8 cellular contexts compared by ENCODE assay signal in genomic region chr11:120209750-120210650, GRCh38. TPM values are rescaled to one million over a fixed set of nuclear protein-coding genes. Genes with fewer than 3 reads are reported as not detected.
DNase-seq lines count a peak whose midpoint lies in the region; ATAC-seq, FAIRE-seq and TF ChIP-seq lines count a peak whose summit lies in the region.

No MANE protein-coding gene starts in this region.

- FAIRE-seq in D721Med (lab: Jason Lieb, UNC) = no peak

- CTCF ChIA-PET in GM10248 (lab: Yijun Ruan, JAX) = no interaction called here

- peaks cover 3% of the 10 kb centered on the region for H3K36me3 ChIP-seq in fibroblast of lung (ENCODE audit: control insufficient read depth, insufficient read depth, low read length)

- peak overlapping the region; percentile 51 for H3K9ac ChIP-seq in fibroblast of lung (ENCODE audit: insufficient read depth, low read length)

- H3K4me3 ChIP-seq in fibroblast of lung (replicated peaks in 1 of 4; ENCODE audit: control extremely low read depth in 1 of 4, insufficient read depth in 1 of 4, low read depth in 3 of 4, low read length in 4 of 4) = peak overlapping the region; percentile 65 to 79 (median 72)
- peak overlapping the region; percentile 60 for H3K4me3 ChIP-seq in retinal pigment epithelial cell (ENCODE audit: low read length)

- H3K79me2 ChIP-seq in fibroblast of lung (ENCODE audit: control insufficient read depth, insufficient read depth, low read length) = peaks cover 30% of the 10 kb centered on the region

- ATAC-seq in GM21381 (IDR thresholded peaks at IDR 0.05; ENCODE audit: unreplicated experiment) = no peak

- H4K20me1 ChIP-seq in fibroblast of lung (ENCODE audit: control insufficient read depth, extremely low read depth, insufficient read depth, low read length) = no peaks in the 10 kb centered on the region

- DNase-seq in GM10248 (ENCODE audit: extremely low spot score) = peak; percentile 37
- no peak for DNase-seq in fibroblast of lung (ENCODE audit: low read depth in 2 of 2)
- DNase-seq in retinal pigment epithelial cell (ENCODE audit: low read depth) = no peak
- DNase-seq in stimulated activated naive CD4-positive, alpha-beta T cell treated with Interleukin-2 at 50 U/mL for 16 hours (lab: John Stamatoyannopoulos, UW) = no peak
- no peak for DNase-seq in D721Med (ENCODE audit: insufficient read length, low spot score)
- DNase-seq in mucosa of gallbladder (ENCODE audit: low spot score) = no peak

- H2AFZ ChIP-seq in fibroblast of lung (ENCODE audit: low read length) = peak overlapping the region; percentile 83

- POLR2A ChIA-PET in GM10248 (lab: Yijun Ruan, JAX) = no interaction called here

- H3K4me2 ChIP-seq in fibroblast of lung (ENCODE audit: extremely low read depth, insufficient read depth, low read length) = peak overlapping the region; percentile 91

- no peak for TF ChIP-seq CTCF in GM10248 (IDR thresholded peaks at IDR 0.05; ENCODE audit: control extremely low read depth, extremely low read depth, low read depth, missing control alignments)
- no peak for TF ChIP-seq CTCF in VCaP (conservative IDR thresholded peaks at IDR 0.05)
- TF ChIP-seq CTCF in fibroblast of lung (conservative IDR thresholded peaks at IDR 0.05 in 1 of 2, IDR thresholded peaks at IDR 0.05 in 1 of 2; ENCODE audit: low read depth in 1 of 2, low read length in 2 of 2) = no peak
- TF ChIP-seq CTCF in retinal pigment epithelial cell (conservative IDR thresholded peaks at IDR 0.05; ENCODE audit: low read depth, low read length) = no peak
- no peak for TF ChIP-seq CTCF in D721Med (IDR thresholded peaks at IDR 0.05; ENCODE audit: insufficient read depth, missing control alignments)

- H3K4me1 ChIP-seq in fibroblast of lung (ENCODE audit: control insufficient read depth, extremely low read depth, insufficient read depth, low read length) = peaks cover 15% of the 10 kb centered on the region

- no peaks in the 10 kb centered on the region for H3K9me3 ChIP-seq in fibroblast of lung (ENCODE audit: control insufficient read depth, insufficient read depth, low read depth, low read length)

- no peaks in the 10 kb centered on the region for H3K27me3 ChIP-seq in fibroblast of lung (ENCODE audit: control insufficient read depth, insufficient read depth, low read length)

- H3K27ac ChIP-seq in VCaP (peak overlapping the region; percentile 79; the same call in 1 of the 2 replicates), fibroblast of lung (ENCODE audit: insufficient read depth, low read length) (peak overlapping the region; percentile 85)

RNA-seq across cellular contexts. Expression of gene OAF, which starts 0.8 kb away (rescaled TPM):
- total RNA-seq in fibroblast of lung (16.7 and 20.0 TPM in 2 replicates), mucosa of gallbladder (123 TPM)
- polyA plus RNA-seq in fibroblast of lung = 22.7 and 27.5 TPM in 2 replicates
- polyA plus RNA-seq in fibroblast of lung (2012) = 30.1 and 37.0 TPM in 2 replicates
- 28.5 and 32.3 TPM in 2 replicates for polyA minus RNA-seq in fibroblast of lung (ENCODE audit: low replicate concordance)

RNA-seq across cellular contexts. Expression of gene POU2F3, which starts 29.9 kb away (rescaled TPM):
- total RNA-seq in fibroblast of lung (not detected in 2 replicates), mucosa of gallbladder (6.5 TPM)
- 0.23 TPM in 1 of 2 replicates, not detected in the other for polyA plus RNA-seq in fibroblast of lung
- 0.23 TPM in 1 of 2 replicates, not detected in the other for polyA plus RNA-seq in fibroblast of lung (2012)
- polyA minus RNA-seq in fibroblast of lung (ENCODE audit: low replicate concordance) = 1.4 TPM in 1 of 2 replicates, not detected in the other
